In the genomic region with DNA sequence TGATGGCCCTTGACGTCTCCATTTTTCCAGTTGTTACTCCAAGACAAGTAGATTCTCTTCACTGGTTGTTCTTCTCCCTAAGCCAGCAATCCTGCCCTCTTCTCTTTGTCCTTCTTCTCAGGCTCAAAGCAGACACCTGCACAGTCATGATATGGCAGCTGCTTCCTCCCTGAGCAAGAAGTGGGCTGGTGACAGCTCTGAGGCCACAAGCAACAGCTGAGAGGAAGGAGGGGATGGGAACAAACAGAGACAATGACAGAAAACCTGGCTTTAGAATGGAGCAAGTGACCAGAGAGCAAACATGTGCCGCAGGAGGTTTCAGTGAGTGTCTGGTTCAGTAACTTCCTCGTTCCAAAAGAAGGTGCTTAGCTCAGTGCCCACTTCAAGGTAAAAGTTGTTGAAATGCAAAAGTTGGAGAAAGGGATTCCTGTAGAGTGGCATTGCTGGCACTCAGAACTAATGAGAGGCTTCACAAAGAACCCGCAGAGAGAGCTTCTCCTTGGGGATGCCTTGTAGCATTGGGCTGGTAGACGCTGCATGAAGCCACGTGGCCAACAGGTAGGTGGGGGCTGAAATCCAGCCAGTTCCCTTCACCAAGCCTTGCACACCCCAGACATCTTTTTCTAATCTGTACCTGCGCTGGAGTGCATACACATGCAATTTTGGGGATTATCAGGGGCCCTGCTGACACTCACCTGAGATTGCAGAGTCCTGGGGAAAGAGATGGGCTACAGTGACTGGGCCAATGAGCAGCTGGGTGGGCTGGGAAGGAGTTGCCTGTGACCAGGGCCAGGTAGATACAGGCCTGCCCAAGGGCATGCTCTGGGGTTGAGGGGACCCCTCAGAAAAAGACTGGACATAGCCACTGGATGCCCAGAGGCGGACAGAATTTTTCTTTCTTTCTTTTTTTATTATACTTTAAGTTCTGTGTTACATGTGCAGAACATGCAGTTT, we compare ENCODE assay signal across 16 cellular contexts.
"Had no signal": no experiment of that assay in that cellular context is flagged by ENCODE, and none has a peak within 500 bp of the region (broad histone marks: within the 10 kb centered on the region; RNA-seq: fewer than 3 reads in every experiment).

No MANE protein-coding gene starts in this region.

- H3K36me3 ChIP-seq: cardiac muscle cell, neutrophil, sigmoid colon, spleen had no signal

- ATAC-seq: activated CD8-positive, alpha-beta memory T cell treated with anti-CD3 and anti-CD28 coated beads, Interleukin-2, amount 10 ng/mL, durations not matched to agents 7 days and 5 days; effector memory CD8-positive, alpha-beta T cell; natural killer cell treated with Interleukin-12 subunit alpha and Interleukin-12 subunit beta and Interleukin-15 and Interleukin-18, amount 100 ng/mL, for 72 hours; stimulated activated naive B cell treated with anti-CD40 and anti-IgM and Interleukin-4, amounts not matched to agents 10 μg/mL and 1 μg/mL and 100 μg/mL, for 72 hours had no signal

- H3K9ac ChIP-seq: parathyroid adenoma had no signal

- DNase-seq: activated CD4-positive, alpha-beta memory T cell treated with anti-CD3 and anti-CD28 coated beads, Interleukin-2, amount 10 ng/mL, durations not matched to agents 7 days and 5 days; activated CD4-positive, alpha-beta T cell treated with anti-CD3 and anti-CD28 coated beads for 48 hours; activated CD4-positive, CD25-positive, alpha-beta regulatory T cell; activated CD8-positive, alpha-beta memory T cell treated with anti-CD3 and anti-CD28 coated beads, Interleukin-2, amount 10 ng/mL, durations not matched to agents 7 days and 5 days; effector memory CD8-positive, alpha-beta T cell; mesendoderm; sigmoid colon; spleen; stimulated activated CD4-positive, alpha-beta T cell treated with anti-CD3 and anti-CD28 coated beads, Interleukin-4, amount 100 ng/mL, for 4 hours; stimulated activated naive B cell treated with anti-CD40 and anti-IgM and Interleukin-4, amounts not matched to agents 10 μg/mL and 1 μg/mL and 100 μg/mL, for 72 hours; T-helper 9 cell had no signal

- H3K9me3 ChIP-seq: neutrophil, sigmoid colon, spleen had no signal

- H3K27ac ChIP-seq: cardiac muscle cell, hepatocyte, neutrophil, parathyroid adenoma, sigmoid colon, spleen had no signal

- H3K79me2 ChIP-seq: hepatocyte, parathyroid adenoma had no signal

- H3K27me3 ChIP-seq: cardiac muscle cell, hepatocyte, neutrophil, sigmoid colon, spleen had no signal

- H3K4me3 ChIP-seq: cardiac muscle cell, hepatocyte, sigmoid colon, spleen had no signal

- H3K4me2 ChIP-seq: hepatocyte had no signal

- H3K4me1 ChIP-seq: parathyroid adenoma, sigmoid colon, spleen had no signal

- H2AFZ ChIP-seq: hepatocyte, parathyroid adenoma had no signal
